In the genomic region with DNA sequence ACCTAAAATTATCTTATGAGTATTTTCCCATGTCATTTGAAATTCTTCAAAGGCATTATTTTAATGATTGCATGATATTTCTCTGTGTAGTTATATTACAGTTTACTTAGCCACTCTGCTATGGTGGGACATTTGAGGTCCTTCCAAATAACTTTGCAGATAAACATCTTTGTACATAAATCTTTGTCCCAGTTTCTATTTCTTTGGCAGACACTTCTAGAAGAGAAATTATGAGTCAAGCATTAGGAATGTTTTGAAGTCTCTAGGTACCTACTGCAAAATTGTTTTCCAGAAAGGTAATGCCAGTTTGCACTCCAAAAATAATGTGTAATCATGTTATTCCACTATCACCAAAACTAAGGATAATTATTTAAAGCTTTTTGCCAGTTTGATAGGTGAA, we compare ENCODE assay signal across 26 cellular contexts.
DNase-seq lines count a peak whose midpoint lies in the region; ATAC-seq and TF ChIP-seq lines count a peak whose summit lies in the region.
"Had no signal": no experiment of that assay in that cellular context is flagged by ENCODE, and none has a peak within 500 bp of the region (broad histone marks: within the 10 kb centered on the region; RNA-seq: fewer than 3 reads in every experiment).

No MANE protein-coding gene starts in this region.

- H3F3A ChIP-seq in smooth muscle cell (ENCODE audit: low read depth), result no peaks in the 10 kb centered on the region

- H3K4me1 ChIP-seq in RWPE2 (ENCODE audit: insufficient read depth, poor library complexity, severe bottlenecking) (peaks cover 8% of the 10 kb centered on the region), smooth muscle cell (ENCODE audit: low read depth) (no peaks in the 10 kb centered on the region)
- H3K4me1 ChIP-seq: right lobe of liver, suprapubic skin, upper lobe of right lung had no signal

- no peaks in the 10 kb centered on the region for H3K79me2 ChIP-seq in smooth muscle cell (ENCODE audit: low read depth)

- no peak overlapping the region for H3K4me2 ChIP-seq in smooth muscle cell
- H3K4me2 ChIP-seq: GM23338 had no signal

- no peaks in the 10 kb centered on the region for H3K9me3 ChIP-seq in RWPE2 (ENCODE audit: severe bottlenecking)
- H3K9me3 ChIP-seq in smooth muscle cell (replicated peaks; ENCODE audit: low read depth), result no peaks in the 10 kb centered on the region
- H3K9me3 ChIP-seq: right lobe of liver, suprapubic skin, upper lobe of right lung had no signal

- H3K27me3 ChIP-seq in RWPE2 (ENCODE audit: insufficient read depth, poor library complexity, severe bottlenecking), result no peaks in the 10 kb centered on the region
- H3K27me3 ChIP-seq in smooth muscle cell (ENCODE audit: low read depth), result no peaks in the 10 kb centered on the region
- H3K27me3 ChIP-seq: brain microvascular endothelial cell, right lobe of liver, suprapubic skin, upper lobe of right lung had no signal

- ATAC-seq in RWPE2 (ENCODE audit: low read depth), result peak; percentile 51
- ATAC-seq: activated naive CD8-positive, alpha-beta T cell treated with anti-CD3 and anti-CD28 coated beads, Interleukin-2, amount 50 U/mL, for 24 hours; GM23338; left colon; right lobe of liver; stimulated activated naive B cell treated with anti-CD40 and anti-IgM and Interleukin-4, amounts not matched to agents 10 μg/mL and 1 μg/mL and 100 μg/mL, for 72 hours; upper lobe of right lung had no signal

- H3K36me3 ChIP-seq in RWPE2 (ENCODE audit: low read depth) (no peaks in the 10 kb centered on the region), smooth muscle cell (ENCODE audit: low read depth) (no peaks in the 10 kb centered on the region)
- H3K36me3 ChIP-seq: brain microvascular endothelial cell, right lobe of liver, suprapubic skin, upper lobe of right lung, WERI-Rb-1 had no signal

- no peaks in the 10 kb centered on the region for H4K20me1 ChIP-seq in smooth muscle cell (ENCODE audit: low read depth)

- intact Hi-C loops in lower leg skin (cut with DNase I; ENCODE audit: low total_unique reads), result no loop called here

- no peak for TF ChIP-seq POLR2A in lower leg skin (IDR thresholded peaks at IDR 0.05)

- peak; percentile 35 for DNase-seq in HT-29 (ENCODE audit: low spot score)
- DNase-seq in RWPE2 (ENCODE audit: low spot score), result no peak
- peak; percentile 58 for DNase-seq in choroid plexus epithelial cell (ENCODE audit: low read depth)
- DNase-seq in smooth muscle cell (lab: John Stamatoyannopoulos, UW; ENCODE audit: unreplicated experiment), result no peak
- no peak for DNase-seq in DMS153 (lab: John Stamatoyannopoulos, UW)
- DNase-seq in lower leg skin (ENCODE audit: low spot score in 2 of 2), result no peak
- DNase-seq in AML-193 (lab: John Stamatoyannopoulos, UW), result no peak
- DNase-seq: activated CD4-positive, alpha-beta T cell treated with anti-CD3 and anti-CD28 coated beads, Interleukin-2, amount 10 ng/mL, durations not matched to agents 24 days and 14 days; activated naive CD8-positive, alpha-beta T cell treated with anti-CD3 and anti-CD28 coated beads, Interleukin-2, amount 50 U/mL, for 24 hours; activated T-cell treated with anti-CD3 and anti-CD28 coated beads, Interleukin-2, amount 50 U/mL, for 48 hours; effector CD4-positive, alpha-beta T cell; left colon; NCI-H1436; NCI-H2107; NCI-H446; right lobe of liver; Right ventricle myocardium superior; stimulated activated CD4-positive, alpha-beta T cell treated with anti-CD3 and anti-CD28 coated beads, Interleukin-4, amount 100 ng/mL, for 24 hours; stimulated activated naive B cell treated with anti-CD40 and anti-IgM and Interleukin-4, amounts not matched to agents 10 μg/mL and 1 μg/mL and 100 μg/mL, for 72 hours; T-helper 9 cell; upper lobe of right lung; WERI-Rb-1 had no signal

- TF ChIP-seq CTCF in RWPE2 (IDR thresholded peaks at IDR 0.05; ENCODE audit: poor library complexity, severe bottlenecking) (no peak), choroid plexus epithelial cell (conservative IDR thresholded peaks at IDR 0.05; ENCODE audit: low read depth, low read length) (no peak), smooth muscle cell (IDR thresholded peaks at IDR 0.05; ENCODE audit: borderline replicate concordance, insufficient read depth, poor library complexity, severe bottlenecking) (no peak), lower leg skin (IDR thresholded peaks at IDR 0.05) (no peak)

- H2AFZ ChIP-seq in smooth muscle cell (ENCODE audit: low read depth), result no peak overlapping the region
- H2AFZ ChIP-seq: GM23338 had no signal

- H3K27ac ChIP-seq in RWPE2 (ENCODE audit: poor library complexity, severe bottlenecking) (peak overlapping the region; percentile 12), smooth muscle cell (ENCODE audit: low read depth) (peak overlapping the region; percentile 8)
- H3K27ac ChIP-seq: brain microvascular endothelial cell, epithelial cell of prostate, right lobe of liver, suprapubic skin, upper lobe of right lung, WERI-Rb-1 had no signal

- no peak overlapping the region for H3K9ac ChIP-seq in smooth muscle cell (ENCODE audit: low read depth)

- H3K4me3 ChIP-seq in RWPE2 (ENCODE audit: severe bottlenecking) (no peak overlapping the region), choroid plexus epithelial cell (ENCODE audit: low read depth, low read length) (no peak overlapping the region), smooth muscle cell (no peak overlapping the region), lower leg skin (ENCODE audit: low read depth, poor library complexity, severe bottlenecking) (no peak overlapping the region)
- H3K4me3 ChIP-seq: GM23338, right lobe of liver, suprapubic skin, upper lobe of right lung had no signal

Comparison
In these comparisons a context has a peak if more than half of its experiments do, and no peak if none do; other contexts are left out.
1. DNase-seq: peak in HT-29 (single experiment) and choroid plexus epithelial cell (single experiment); none in RWPE2 (single experiment), smooth muscle cell (single experiment), DMS153 (single experiment), lower leg skin (0 of 2) and AML-193 (0 of 2).